In the genomic region with DNA sequence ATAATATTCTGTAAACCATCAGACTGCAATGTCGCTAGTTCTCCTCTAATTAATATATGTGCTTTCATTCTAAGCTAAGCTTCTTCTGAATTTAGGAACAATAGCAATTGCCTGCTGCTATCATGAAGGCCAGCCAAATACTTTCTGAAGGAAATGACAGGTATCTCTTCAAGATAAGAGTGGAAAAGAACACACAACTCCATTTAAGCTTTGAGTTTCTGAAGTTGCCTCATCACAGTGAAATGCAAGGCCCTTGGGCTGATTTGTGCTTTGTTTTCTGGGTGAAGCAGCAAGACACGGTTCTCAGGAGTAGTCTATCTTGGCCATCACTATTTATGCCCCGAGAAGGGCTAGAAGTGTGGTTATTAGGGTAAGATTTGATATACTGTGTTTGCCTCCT, we compare ENCODE assay signal across 9 cellular contexts. TPM values are rescaled to one million over a fixed set of nuclear protein-coding genes. Genes with fewer than 3 reads are reported as not detected.
"Had no signal": no experiment of that assay in that cellular context is flagged by ENCODE, and none has a peak within 500 bp of the region (broad histone marks: within the 10 kb centered on the region; RNA-seq: fewer than 3 reads in every experiment).

No MANE protein-coding gene starts in this region.

- H3K4me2 ChIP-seq: GM23338 had no signal

- H3K27ac Mint-ChIP-seq: GM23338, H9 had no signal

- ATAC-seq: GM23338 had no signal

- H3K4me1 Mint-ChIP-seq: GM23338 had no signal

- H3K4me3 ChIP-seq: GM23338 had no signal

- DNase-seq: H9, HCEC 1CT, IMR-90, KBM-7 had no signal

- H3K9me3 Mint-ChIP-seq: GM23338, H9 had no signal

- FAIRE-seq: H1, H54, HTR-8/SVneo had no signal

- H3K4me3 Mint-ChIP-seq: GM23338, H9 had no signal

- H2AFZ ChIP-seq: GM23338 had no signal

RNA-seq across cellular contexts. Expression of gene SLC7A14, which starts 6.2 kb away (rescaled TPM):
- total RNA-seq: HT-29 had no signal
